ENCODE assay signal across 1 cellular context in the genomic region with DNA sequence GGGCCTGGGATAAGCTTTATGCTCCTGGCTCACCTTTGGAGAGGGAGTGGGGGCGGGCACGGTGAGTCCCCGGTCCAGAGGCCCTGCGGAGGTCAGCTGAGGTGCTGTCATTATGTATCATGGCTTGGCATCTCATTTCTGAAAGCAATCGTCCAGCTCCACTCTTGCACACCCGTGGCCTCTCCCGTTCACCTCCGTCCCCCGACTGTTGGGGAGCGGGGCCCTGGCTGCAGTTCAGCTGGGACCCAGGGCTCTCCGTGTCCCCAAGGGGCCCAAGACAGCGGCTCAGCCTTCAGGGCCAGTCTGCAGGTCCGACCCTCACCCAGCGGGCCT.
TF ChIP-seq lines count a peak whose summit lies in the region.

No MANE protein-coding gene starts in this region.

TF ChIP-seq in SK-N-SH, 30 proteins besides CTCF, POLR2A, EP300 and RAD21 (continued from another document):
- TF ChIP-seq TCF12 (IDR thresholded peaks at IDR 0.05) (no peak), NFIC (IDR thresholded peaks at IDR 0.05; ENCODE audit: borderline replicate concordance) (no peak)
